9 cellular contexts compared by ENCODE assay signal in genomic region chrX:103254171-103254824, GRCh38. TPM values are rescaled to one million over a fixed set of nuclear protein-coding genes. Genes with fewer than 3 reads are reported as not detected.
A peak's percentile ranks its signal among the peaks of the same experiment; 100 is the strongest.
DNase-seq lines count a peak whose midpoint lies in the region; ATAC-seq, FAIRE-seq and TF ChIP-seq lines count a peak whose summit lies in the region.
"Had no signal": no experiment of that assay in that cellular context is flagged by ENCODE, and none has a peak within 500 bp of the region (broad histone marks: within the 10 kb centered on the region; RNA-seq: fewer than 3 reads in every experiment).

No MANE protein-coding gene starts in this region.

- H3K27me3 Mint-ChIP-seq in CD8-positive, alpha-beta memory T cell = peaks cover 0 to 4% of the 10 kb centered on the region in 2 donors
- H3K27me3 Mint-ChIP-seq in T-helper 1 cell treated with Interleukin-12 subunit alpha and Interleukin-12 subunit beta and Interleukin-4 antibody, amounts not matched to agents 30 μg/mL and 1 μg/mL, for 36 hours (ENCODE audit: low read depth) = peaks cover 3% of the 10 kb centered on the region

- no peaks in the 10 kb centered on the region for H3K9me3 ChIP-seq in CD8-positive, alpha-beta memory T cell (ENCODE audit: low read length)
- H3K9me3 ChIP-seq in HUES64 (ENCODE audit: insufficient read depth, low read depth, low read length) (no peaks in the 10 kb centered on the region), colonic mucosa (no peaks in the 10 kb centered on the region)

- CTCF ChIA-PET in CD8-positive, alpha-beta memory T cell (lab: Charles Lee) = interaction anchor here (1.0 to 1.7 kb wide), 2 partner anchors 10 to 43 kb away, joined by 4 to 5 read pairs; no protein-coding TSS in a partner anchor

- peaks cover 15 to 26% (median 22%) of the 10 kb centered on the region in 3 donors for H3K4me1 Mint-ChIP-seq in CD8-positive, alpha-beta memory T cell
- H3K4me1 Mint-ChIP-seq in T-helper 1 cell treated with Interleukin-12 subunit alpha and Interleukin-12 subunit beta and Interleukin-4 antibody, amounts not matched to agents 30 μg/mL and 1 μg/mL, for 36 hours (ENCODE audit: low read depth) = peaks cover 17% of the 10 kb centered on the region

- peak overlapping the region; percentile 84 for H3K4me3 ChIP-seq in CD8-positive, alpha-beta memory T cell (ENCODE audit: low read length)
- peak overlapping the region; percentile 94 for H3K4me3 ChIP-seq in HUES64 (ENCODE audit: low read length)
- peak overlapping the region; percentile 36 for H3K4me3 ChIP-seq in colonic mucosa

- peak in 4 of 5 donors; percentile 13 to 56 (median 22) for DNase-seq in CD8-positive, alpha-beta memory T cell
- DNase-seq in colonic mucosa = peak; percentile 59
- peak; percentile 97 for DNase-seq in left kidney (ENCODE audit: low read depth, low spot score)
- peak; percentile 19 to 21 for DNase-seq in stimulated activated CD4-positive, alpha-beta T cell treated with anti-CD3 and anti-CD28 coated beads, Interleukin-2, amount 100 ng/mL, for 48 hours
- no peak for DNase-seq in HTR-8/SVneo (ENCODE audit: insufficient read length, low spot score)

- peak overlapping the region; percentile 94 for H3K9ac ChIP-seq in HUES64 (ENCODE audit: low read depth, low read length)
- peak overlapping the region; percentile 70 to 72 for H3K9ac ChIP-seq in colonic mucosa (ENCODE audit: low read depth in 2 of 2, low read length in 2 of 2)

- H3K9me3 Mint-ChIP-seq in CD8-positive, alpha-beta memory T cell = peaks cover 0 to 2% (median 0%) of the 10 kb centered on the region in 5 donors
- no peaks in the 10 kb centered on the region for H3K9me3 Mint-ChIP-seq in T-helper 1 cell treated with Interleukin-12 subunit alpha and Interleukin-12 subunit beta and Interleukin-4 antibody, amounts not matched to agents 30 μg/mL and 1 μg/mL, for 36 hours

- under 1% methylated on average over 19 of the region's 22 CpGs for WGBS in HUES64

- no peak for FAIRE-seq in HTR-8/SVneo (lab: Jason Lieb, UNC)
- FAIRE-seq: TTC549 had no signal

- POLR2A ChIA-PET in CD8-positive, alpha-beta memory T cell (lab: Charles Lee) = no interaction called here

- H3K4me3 Mint-ChIP-seq in CD8-positive, alpha-beta memory T cell = peak overlapping the region; percentile 88 to 99 (median 93)
- H3K4me3 Mint-ChIP-seq in T-helper 1 cell treated with Interleukin-12 subunit alpha and Interleukin-12 subunit beta and Interleukin-4 antibody, amounts not matched to agents 30 μg/mL and 1 μg/mL, for 36 hours = peak overlapping the region; percentile 93

- H3K36me3 Mint-ChIP-seq in CD8-positive, alpha-beta memory T cell = peaks cover 0 to 12% (median 0%) of the 10 kb centered on the region in 3 donors
- peaks cover 16% of the 10 kb centered on the region for H3K36me3 Mint-ChIP-seq in T-helper 1 cell treated with Interleukin-12 subunit alpha and Interleukin-12 subunit beta and Interleukin-4 antibody, amounts not matched to agents 30 μg/mL and 1 μg/mL, for 36 hours (ENCODE audit: low read depth)

- peak; percentile 68 for ATAC-seq in GM19463 (IDR thresholded peaks at IDR 0.05; ENCODE audit: unreplicated experiment)

- intact Hi-C loops in colonic mucosa (cut with DNase I) = loop anchor here (5.0 kb wide), 1 partner anchor 42 kb away; no protein-coding TSS in a partner anchor

- H3K36me3 ChIP-seq in CD8-positive, alpha-beta memory T cell (ENCODE audit: insufficient read depth, low read length) = no peaks in the 10 kb centered on the region
- peaks cover 17% of the 10 kb centered on the region for H3K36me3 ChIP-seq in HUES64 (ENCODE audit: insufficient read depth, low read length)
- H3K36me3 ChIP-seq in colonic mucosa = no peaks in the 10 kb centered on the region

- peaks cover 6% of the 10 kb centered on the region for H3K4me1 ChIP-seq in CD8-positive, alpha-beta memory T cell (ENCODE audit: insufficient read depth, low read length)
- peaks cover 14% of the 10 kb centered on the region for H3K4me1 ChIP-seq in HUES64 (ENCODE audit: insufficient read depth, low read length)
- H3K4me1 ChIP-seq in colonic mucosa = no peaks in the 10 kb centered on the region

- H3K27ac ChIP-seq in CD8-positive, alpha-beta memory T cell (ENCODE audit: low read depth, low read length) = peak overlapping the region; percentile 86
- H3K27ac ChIP-seq in HUES64 (ENCODE audit: low read depth, low read length) (peak overlapping the region; percentile 97), colonic mucosa (peak overlapping the region; percentile 60)

- no peaks in the 10 kb centered on the region for H3K27me3 ChIP-seq in CD8-positive, alpha-beta memory T cell (ENCODE audit: insufficient read depth, low read length, poor library complexity, severe bottlenecking)
- H3K27me3 ChIP-seq in HUES64 (ENCODE audit: insufficient read depth, low read length) = no peaks in the 10 kb centered on the region
- no peaks in the 10 kb centered on the region for H3K27me3 ChIP-seq in colonic mucosa

- peak overlapping the region; percentile 90 to 100 (median 96) for H3K27ac Mint-ChIP-seq in CD8-positive, alpha-beta memory T cell
- H3K27ac Mint-ChIP-seq in T-helper 1 cell treated with Interleukin-12 subunit alpha and Interleukin-12 subunit beta and Interleukin-4 antibody, amounts not matched to agents 30 μg/mL and 1 μg/mL, for 36 hours = peak overlapping the region; percentile 91

- TF ChIP-seq CTCF in colonic mucosa (IDR thresholded peaks at IDR 0.05) = no peak

RNA-seq across cellular contexts. Expression of gene TCEAL8, which starts 0.7 kb away (rescaled TPM):
- 10 to 100 TPM; 25.7 to 26.4 TPM for total RNA-seq in CD8-positive, alpha-beta memory T cell
- polyA plus RNA-seq in CD8-positive, alpha-beta memory T cell = 56.3 TPM
- polyA plus RNA-seq in HUES64 (2013, experiment 1 of 2) = 98.2 TPM
- 114 TPM for polyA plus RNA-seq in HUES64 (2013, experiment 2 of 2)
- total RNA-seq in colonic mucosa = 10 to 100 TPM; 39.0 to 44.4 TPM

RNA-seq across cellular contexts. Expression of gene TCEAL5, which starts 22.3 kb away (rescaled TPM):
- total RNA-seq in CD8-positive, alpha-beta memory T cell = not detected
- polyA plus RNA-seq in CD8-positive, alpha-beta memory T cell = not detected
- polyA plus RNA-seq in HUES64 (2013, experiment 1 of 2) = not detected
- not detected for polyA plus RNA-seq in HUES64 (2013, experiment 2 of 2)
- under 1 TPM in 1 of 2 donors, not detected in 1; 0.35 TPM for total RNA-seq in colonic mucosa

RNA-seq across cellular contexts. Expression of gene BEX4, which starts 39.4 kb away (rescaled TPM):
- total RNA-seq in CD8-positive, alpha-beta memory T cell = 10 to 100 TPM; 11.5 to 12.6 TPM
- 60.6 TPM for polyA plus RNA-seq in CD8-positive, alpha-beta memory T cell
- 57.7 TPM for polyA plus RNA-seq in HUES64 (2013, experiment 1 of 2)
- polyA plus RNA-seq in HUES64 (2013, experiment 2 of 2) = 76.5 TPM
- total RNA-seq in colonic mucosa = 10 to 100 TPM in 1 of 2 donors, 1 to 10 TPM in 1; 7.6 to 16.4 TPM

RNA-seq across cellular contexts. Expression of gene BEX2, which starts 56.5 kb away (rescaled TPM):
- total RNA-seq in CD8-positive, alpha-beta memory T cell = 1 to 10 TPM; 8.9 to 9.0 TPM
- polyA plus RNA-seq in CD8-positive, alpha-beta memory T cell = 68.6 TPM
- polyA plus RNA-seq in HUES64 (2013, experiment 1 of 2) = 39.9 TPM
- polyA plus RNA-seq in HUES64 (2013, experiment 2 of 2) = 37.5 TPM
- total RNA-seq in colonic mucosa = 1 to 10 TPM; 6.1 to 6.6 TPM

Comparison
In these comparisons a context has a peak if more than half of its experiments do, and no peak if none do; other contexts are left out.
1. H3K4me3 ChIP-seq: peak in every context shown above with its lines; median percentile 94 in HUES64; 84 in CD8-positive, alpha-beta memory T cell; 36 in colonic mucosa.